8 cellular contexts compared by ENCODE assay signal in genomic region chr15:101732772-101733171, GRCh38.
"Had no signal": no experiment of that assay in that cellular context is flagged by ENCODE, and none has a peak within 500 bp of the region (broad histone marks: within the 10 kb centered on the region; RNA-seq: fewer than 3 reads in every experiment).

No MANE protein-coding gene starts in this region.

- H3K4me2 ChIP-seq: KMS-11 had no signal

- FAIRE-seq: HepG2, HTR-8/SVneo had no signal

- H3K9ac ChIP-seq: KMS-11 had no signal

- H3K27ac ChIP-seq: HL-60, KMS-11 had no signal

- ATAC-seq: HepG2 had no signal

- H3K9me3 Mint-ChIP-seq: IgD-negative memory B cell had no signal

- H3K4me3 Mint-ChIP-seq: IgD-negative memory B cell had no signal

- H3K27me3 Mint-ChIP-seq: IgD-negative memory B cell had no signal

- DNase-seq: IMR-90, KBM-7, KG1 had no signal

- H3K27ac Mint-ChIP-seq: IgD-negative memory B cell had no signal
